ENCODE assay signal across 1 cellular context in genomic region chr18:23226930-23227728, GRCh38.
TF ChIP-seq lines count a peak whose summit lies in the region.

No MANE protein-coding gene starts in this region.

TF ChIP-seq in GM12878, 131 proteins besides CTCF, POLR2A, EP300 and RAD21 (continued from another document):
- TF ChIP-seq, protein P1, sequence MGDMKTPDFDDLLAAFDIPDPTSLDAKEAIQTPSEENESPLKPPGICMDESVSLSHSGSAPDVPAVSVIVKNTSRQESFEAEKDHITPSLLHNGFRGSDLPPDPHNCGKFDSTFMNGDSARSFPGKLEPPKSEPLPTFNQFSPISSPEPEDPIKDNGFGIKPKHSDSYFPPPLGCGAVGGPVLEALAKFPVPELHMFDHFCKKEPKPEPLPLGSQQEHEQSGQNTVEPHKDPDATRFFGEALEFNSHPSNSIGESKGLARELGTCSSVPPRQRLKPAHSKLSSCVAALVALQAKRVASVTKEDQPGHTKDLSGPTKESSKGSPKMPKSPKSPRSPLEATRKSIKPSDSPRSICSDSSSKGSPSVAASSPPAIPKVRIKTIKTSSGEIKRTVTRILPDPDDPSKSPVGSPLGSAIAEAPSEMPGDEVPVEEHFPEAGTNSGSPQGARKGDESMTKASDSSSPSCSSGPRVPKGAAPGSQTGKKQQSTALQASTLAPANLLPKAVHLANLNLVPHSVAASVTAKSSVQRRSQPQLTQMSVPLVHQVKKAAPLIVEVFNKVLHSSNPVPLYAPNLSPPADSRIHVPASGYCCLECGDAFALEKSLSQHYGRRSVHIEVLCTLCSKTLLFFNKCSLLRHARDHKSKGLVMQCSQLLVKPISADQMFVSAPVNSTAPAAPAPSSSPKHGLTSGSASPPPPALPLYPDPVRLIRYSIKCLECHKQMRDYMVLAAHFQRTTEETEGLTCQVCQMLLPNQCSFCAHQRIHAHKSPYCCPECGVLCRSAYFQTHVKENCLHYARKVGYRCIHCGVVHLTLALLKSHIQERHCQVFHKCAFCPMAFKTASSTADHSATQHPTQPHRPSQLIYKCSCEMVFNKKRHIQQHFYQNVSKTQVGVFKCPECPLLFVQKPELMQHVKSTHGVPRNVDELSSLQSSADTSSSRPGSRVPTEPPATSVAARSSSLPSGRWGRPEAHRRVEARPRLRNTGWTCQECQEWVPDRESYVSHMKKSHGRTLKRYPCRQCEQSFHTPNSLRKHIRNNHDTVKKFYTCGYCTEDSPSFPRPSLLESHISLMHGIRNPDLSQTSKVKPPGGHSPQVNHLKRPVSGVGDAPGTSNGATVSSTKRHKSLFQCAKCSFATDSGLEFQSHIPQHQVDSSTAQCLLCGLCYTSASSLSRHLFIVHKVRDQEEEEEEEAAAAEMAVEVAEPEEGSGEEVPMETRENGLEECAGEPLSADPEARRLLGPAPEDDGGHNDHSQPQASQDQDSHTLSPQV (IDR thresholded peaks at IDR 0.05) = peak; percentile 83; the same call in 1 of the 2 replicates
- TF ChIP-seq MTA3 (IDR thresholded peaks at IDR 0.05; ENCODE audit: borderline replicate concordance, low read length) = no peak
- no peak for TF ChIP-seq EED (IDR thresholded peaks at IDR 0.05; ENCODE audit: low read depth)
